ENCODE assay signal across 15 cellular contexts in genomic region chr2:220220009-220220408, GRCh38.
DNase-seq lines count a peak whose midpoint lies in the region; TF ChIP-seq lines count a peak whose summit lies in the region.
"Had no signal": no experiment of that assay in that cellular context is flagged by ENCODE, and none has a peak within 500 bp of the region (broad histone marks: within the 10 kb centered on the region; RNA-seq: fewer than 3 reads in every experiment).

No MANE protein-coding gene starts in this region.

- CTCF ChIA-PET in MCF 10A (lab: Yijun Ruan, JAX): interaction anchor here (0.6 to 1.2 kb wide), 3 partner anchors 9 to 875 kb away, joined by 3 to 5 read pairs (median 3); no protein-coding TSS in a partner anchor

- H3K79me2 ChIP-seq in neural progenitor cell (ENCODE audit: low read depth): no peaks in the 10 kb centered on the region

- no peak overlapping the region for H3K9ac ChIP-seq in neural progenitor cell
- H3K9ac ChIP-seq: BLaER1, GM23248 had no signal

- no peak overlapping the region for H3K27ac ChIP-seq in breast epithelium
- H3K27ac ChIP-seq in esophagus squamous epithelium: peak overlapping the region; percentile 44 to 86 (median 70)
- H3K27ac ChIP-seq in neural progenitor cell: no peak overlapping the region
- H3K27ac ChIP-seq: 22Rv1, BLaER1, GM23248 had no signal

- H3K36me3 ChIP-seq in breast epithelium: no peaks in the 10 kb centered on the region
- no peaks in the 10 kb centered on the region for H3K36me3 ChIP-seq in esophagus squamous epithelium
- no peaks in the 10 kb centered on the region for H3K36me3 ChIP-seq in neural progenitor cell
- H3K36me3 ChIP-seq: BLaER1 had no signal

- DNase-seq in MCF 10A (ENCODE audit: unreplicated experiment): no peak
- no peak for DNase-seq in breast epithelium (ENCODE audit: low spot score in 2 of 2)
- DNase-seq in esophagus squamous epithelium (lab: John Stamatoyannopoulos, UW): no peak
- peak; percentile 33 for DNase-seq in neural progenitor cell (ENCODE audit: low spot score)
- DNase-seq in glutamatergic neuron: no peak
- DNase-seq in activated CD4-positive, CD25-positive, alpha-beta regulatory T cell (lab: John Stamatoyannopoulos, UW): no peak
- no peak for DNase-seq in posterior cingulate gyrus
- no peak for DNase-seq in AG08395 (ENCODE audit: low spot score)
- DNase-seq: AML-193; Caco-2; CD8-positive, alpha-beta memory T cell; GM23248; H7 had no signal

- H3K9me3 Mint-ChIP-seq in MCF 10A (ENCODE audit: unreplicated experiment) (no peaks in the 10 kb centered on the region), neural progenitor cell (no peaks in the 10 kb centered on the region), glutamatergic neuron (ENCODE audit: unreplicated experiment) (peaks cover 1% of the 10 kb centered on the region)

- intact Hi-C loops in MCF 10A (cut with micrococcal nuclease) (no loop called here), breast epithelium (cut with DNase I; ENCODE audit: low total_unique reads) (no loop called here), esophagus squamous epithelium (cut with DNase I) (no loop called here), posterior cingulate gyrus (cut with DNase I) (no loop called here)

- H2AFZ ChIP-seq in neural progenitor cell (replicated peaks): no peak overlapping the region
- H2AFZ ChIP-seq: GM23248 had no signal

- H3K27ac Mint-ChIP-seq in MCF 10A (ENCODE audit: low read depth, unreplicated experiment): peak overlapping the region; percentile 84
- no peak overlapping the region for H3K27ac Mint-ChIP-seq in neural progenitor cell
- H3K27ac Mint-ChIP-seq in glutamatergic neuron (ENCODE audit: unreplicated experiment): no peak overlapping the region
- H3K27ac Mint-ChIP-seq: CD8-positive, alpha-beta memory T cell had no signal

- H3F3A ChIP-seq in neural progenitor cell (ENCODE audit: low read depth): peaks cover 8% of the 10 kb centered on the region

- H3K27me3 Mint-ChIP-seq in MCF 10A (ENCODE audit: insufficient read depth, unreplicated experiment) (no peaks in the 10 kb centered on the region), neural progenitor cell (ENCODE audit: insufficient read depth, low read depth) (peaks cover 2% of the 10 kb centered on the region), glutamatergic neuron (ENCODE audit: unreplicated experiment) (peaks cover 2% of the 10 kb centered on the region)

- peak overlapping the region; percentile 49 for H3K4me2 ChIP-seq in neural progenitor cell
- H3K4me2 ChIP-seq: BLaER1 had no signal

- H3K9me3 ChIP-seq in breast epithelium (no peaks in the 10 kb centered on the region), esophagus squamous epithelium (no peaks in the 10 kb centered on the region), neural progenitor cell (ENCODE audit: low read depth) (no peaks in the 10 kb centered on the region)
- H3K9me3 ChIP-seq: BLaER1, Caco-2 had no signal

- no peak overlapping the region for H3K4me3 ChIP-seq in breast epithelium
- no peak overlapping the region for H3K4me3 ChIP-seq in esophagus squamous epithelium
- no peak overlapping the region for H3K4me3 ChIP-seq in neural progenitor cell
- H3K4me3 ChIP-seq: BLaER1, GM23248 had no signal

- no TSS peak for BruUV-seq in MCF 10A (replicated peaks; lab: Mats Ljungman, UMichigan)

- H3K27me3 ChIP-seq in breast epithelium: no peaks in the 10 kb centered on the region
- H3K27me3 ChIP-seq in esophagus squamous epithelium: no peaks in the 10 kb centered on the region
- peaks cover 4% of the 10 kb centered on the region for H3K27me3 ChIP-seq in neural progenitor cell
- H3K27me3 ChIP-seq: BLaER1 had no signal

- H3K36me3 Mint-ChIP-seq in MCF 10A (ENCODE audit: insufficient read depth, unreplicated experiment): no peaks in the 10 kb centered on the region
- H3K36me3 Mint-ChIP-seq in neural progenitor cell: no peaks in the 10 kb centered on the region
- H3K36me3 Mint-ChIP-seq in glutamatergic neuron (ENCODE audit: unreplicated experiment): no peaks in the 10 kb centered on the region
- H3K36me3 Mint-ChIP-seq: CD8-positive, alpha-beta memory T cell had no signal

- H4K20me1 ChIP-seq in neural progenitor cell (ENCODE audit: low read depth): no peaks in the 10 kb centered on the region
- H4K20me1 ChIP-seq: BLaER1 had no signal

- H3K4me3 Mint-ChIP-seq in MCF 10A (ENCODE audit: unreplicated experiment) (no peak overlapping the region), neural progenitor cell (no peak overlapping the region), glutamatergic neuron (ENCODE audit: unreplicated experiment) (no peak overlapping the region)
- H3K4me3 Mint-ChIP-seq: CD8-positive, alpha-beta memory T cell had no signal

- H3K4me1 Mint-ChIP-seq in MCF 10A (ENCODE audit: insufficient read depth, unreplicated experiment) (peaks cover 31% of the 10 kb centered on the region), neural progenitor cell (peaks cover 37% of the 10 kb centered on the region), glutamatergic neuron (ENCODE audit: low read depth, unreplicated experiment) (peaks cover 14% of the 10 kb centered on the region)
- H3K4me1 Mint-ChIP-seq: CD8-positive, alpha-beta memory T cell had no signal

- TF ChIP-seq POLR2A in breast epithelium (IDR thresholded peaks at IDR 0.05) (no peak), esophagus squamous epithelium (IDR thresholded peaks at IDR 0.05) (no peak)

- POLR2A ChIA-PET in MCF 10A (lab: Yijun Ruan, JAX): interaction anchor here (0.6 to 4.9 kb wide), 11 partner anchors 8 to 57 kb away, joined by 3 to 31 read pairs (median 4); no protein-coding TSS in a partner anchor

- no peak for TF ChIP-seq CTCF in MCF 10A (IDR thresholded peaks at IDR 0.05; ENCODE audit: unreplicated experiment)
- TF ChIP-seq CTCF in breast epithelium (IDR thresholded peaks at IDR 0.05): no peak
- TF ChIP-seq CTCF in esophagus squamous epithelium (IDR thresholded peaks at IDR 0.05): no peak
- no peak for TF ChIP-seq CTCF in neural progenitor cell (IDR thresholded peaks at IDR 0.05)
- TF ChIP-seq CTCF in glutamatergic neuron (IDR thresholded peaks at IDR 0.05; ENCODE audit: partially characterized antibody, unreplicated experiment): no peak

- no peaks in the 10 kb centered on the region for H3K4me1 ChIP-seq in breast epithelium
- peaks cover 0 to 36% (median 11%) of the 10 kb centered on the region in 3 donors for H3K4me1 ChIP-seq in esophagus squamous epithelium
- H3K4me1 ChIP-seq in neural progenitor cell: peaks cover 38% of the 10 kb centered on the region
- H3K4me1 ChIP-seq: BLaER1, Caco-2 had no signal

- 39 to 47% methylated on average over 2 of the region's 2 CpGs for WGBS in esophagus squamous epithelium, 2 donors

Comparison
In these comparisons a context has a peak if more than half of its experiments do, and no peak if none do; other contexts are left out.
1. H3K27ac ChIP-seq: peak in esophagus squamous epithelium (4 of 4); none in breast epithelium (0 of 2) and neural progenitor cell (single experiment).